Comparison of ENCODE assay signal across 12 cellular contexts in genomic region chr14:22464422-22465142, GRCh38.
A peak's percentile ranks its signal among the peaks of the same experiment; 100 is the strongest.
DNase-seq lines count a peak whose midpoint lies in the region; ATAC-seq, FAIRE-seq and TF ChIP-seq lines count a peak whose summit lies in the region.
"Had no signal": no experiment of that assay in that cellular context is flagged by ENCODE, and none has a peak within 500 bp of the region (broad histone marks: within the 10 kb centered on the region; RNA-seq: fewer than 3 reads in every experiment).

No MANE protein-coding gene starts in this region.

- H3K36me3 ChIP-seq in tibial artery: no peaks in the 10 kb centered on the region

- H3K4me3 ChIP-seq in tibial artery: no peak overlapping the region

- no peak; the same call in 1 of the 2 replicates for TF ChIP-seq POLR2A in GM12891 (IDR thresholded peaks at IDR 0.05; ENCODE audit: low read depth, low read length)

- DNase-seq in GM12891 (ENCODE audit: insufficient read length, low spot score) (no peak), A172 (ENCODE audit: low spot score) (no peak), ecto neural progenitor cell (ENCODE audit: low spot score) (no peak), tibial artery (no peak), NCI-H1092 (lab: John Stamatoyannopoulos, UW) (no peak)
- DNase-seq: head of caudate nucleus, NCI-H774, T1000 had no signal

- no peak overlapping the region for H3K27ac ChIP-seq in tibial artery

- FAIRE-seq in GM12891 (lab: Jason Lieb, UNC): peak; percentile 99

- no peaks in the 10 kb centered on the region for H3K27me3 ChIP-seq in tibial artery

- ATAC-seq in GM19328 (IDR thresholded peaks at IDR 0.05; ENCODE audit: unreplicated experiment): peak; percentile 65
- ATAC-seq in HG02798 (IDR thresholded peaks at IDR 0.05; ENCODE audit: poor library complexity, unreplicated experiment): peak; percentile 73
- peak; percentile 61 for ATAC-seq in HG03521 (IDR thresholded peaks at IDR 0.05; ENCODE audit: unreplicated experiment)
- ATAC-seq: sciatic nerve had no signal

- TF ChIP-seq CTCF in tibial artery (IDR thresholded peaks at IDR 0.05): no peak

- H3K9me3 ChIP-seq in tibial artery: no peaks in the 10 kb centered on the region

- H3K4me1 ChIP-seq in tibial artery: peaks cover 0 to 4% (median 2%) of the 10 kb centered on the region in 4 donors

- intact Hi-C loops in tibial artery (cut with DNase I; ENCODE audit: low total_unique reads): no loop called here

TF ChIP-seq in GM12891, 5 proteins besides CTCF, POLR2A, EP300 and RAD21:
- TF ChIP-seq SPI1 (IDR thresholded peaks at IDR 0.05; ENCODE audit: low read depth, low read length): peak; percentile 29; the same call in 1 of the 2 replicates
- TF ChIP-seq TAF1 (IDR thresholded peaks at IDR 0.05; ENCODE audit: low read depth, low read length): no peak
TF ChIP-seq in GM12891: peak in this region for 1.
